21 cellular contexts compared by ENCODE assay signal in the genomic region with DNA sequence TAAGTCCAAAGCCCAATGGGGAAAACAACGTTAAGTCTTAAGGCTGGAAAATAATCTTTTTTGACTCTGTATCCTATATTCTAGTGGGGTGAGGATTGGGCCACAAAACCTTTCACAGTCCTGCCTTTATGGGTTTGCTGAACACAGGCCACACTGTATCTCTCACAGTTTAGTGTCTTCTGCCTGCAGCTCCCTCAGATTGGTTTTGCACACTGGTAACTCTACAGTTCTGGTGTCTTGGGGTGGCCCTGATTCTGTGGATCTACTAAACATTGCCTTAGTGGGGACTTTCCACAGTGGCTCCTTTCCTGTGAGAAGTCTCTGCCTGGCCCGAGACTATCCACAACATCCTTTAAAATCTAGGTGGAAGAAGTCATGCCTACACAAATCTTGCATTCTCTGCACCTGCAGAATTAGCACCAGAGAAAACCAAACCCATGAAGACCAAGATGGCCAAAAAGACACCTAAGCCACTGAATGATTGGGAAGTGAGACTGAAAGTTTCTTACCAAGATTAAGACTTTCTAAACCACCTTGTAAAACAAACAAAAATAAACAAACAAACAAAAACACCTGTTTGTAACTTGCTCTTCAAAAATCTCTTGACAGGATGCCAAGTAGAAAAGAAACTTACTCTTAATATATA.
"Had no signal": no experiment of that assay in that cellular context is flagged by ENCODE, and none has a peak within 500 bp of the region (broad histone marks: within the 10 kb centered on the region; RNA-seq: fewer than 3 reads in every experiment).

No MANE protein-coding gene starts in this region.

- H3K4me3 ChIP-seq: esophagus squamous epithelium, gastroesophageal sphincter, psoas muscle, right lobe of liver, suprapubic skin, thyroid gland, upper lobe of left lung, vagina had no signal

- H3K27me3 ChIP-seq: esophagus squamous epithelium, gastroesophageal sphincter, neutrophil, right lobe of liver, suprapubic skin, thyroid gland, upper lobe of left lung, vagina had no signal

- H3K27ac ChIP-seq: esophagus squamous epithelium, gastroesophageal sphincter, neutrophil, psoas muscle, right lobe of liver, suprapubic skin, thyroid gland, upper lobe of left lung, vagina had no signal

- H3K9me3 ChIP-seq: esophagus squamous epithelium, gastroesophageal sphincter, neutrophil, psoas muscle, right lobe of liver, suprapubic skin, thyroid gland, upper lobe of left lung, vagina had no signal

- ATAC-seq: gastroesophageal sphincter; left lobe of liver; naive thymus-derived CD4-positive, alpha-beta T cell; psoas muscle; right lobe of liver; stimulated activated effector memory CD8-positive, alpha-beta T cell treated with anti-CD3 and anti-CD28 coated beads, Interleukin-12 subunit alpha, Interleukin-12 subunit beta, amount 100 ng/mL, for 72 hours; stimulated activated naive CD8-positive, alpha-beta T cell treated with anti-CD3 and anti-CD28 coated beads, Interleukin-15, Interleukin-2, amounts not matched to agents 100 U/mL and 50 U/mL, for 24 hours had no signal

- H3K4me1 ChIP-seq: esophagus squamous epithelium, gastroesophageal sphincter, psoas muscle, right lobe of liver, suprapubic skin, thyroid gland, upper lobe of left lung, vagina had no signal

- H3K36me3 ChIP-seq: esophagus squamous epithelium, gastroesophageal sphincter, neutrophil, right lobe of liver, suprapubic skin, thyroid gland, upper lobe of left lung, vagina had no signal

- DNase-seq: esophagus squamous epithelium; foreskin fibroblast; glutamatergic neuron; islet precursor cell; mammary epithelial cell; naive thymus-derived CD4-positive, alpha-beta T cell; nephron progenitor cell; psoas muscle; retina; right lobe of liver; stimulated activated CD4-positive, alpha-beta T cell treated with anti-CD3 and anti-CD28 coated beads, Interleukin-4, amount 100 ng/mL, for 1 hour; stimulated activated CD8-positive, alpha-beta memory T cell treated with anti-CD3 and anti-CD28 coated beads, Interleukin-4, amount 100 ng/mL, for 48 hours; stimulated activated naive CD8-positive, alpha-beta T cell treated with anti-CD3 and anti-CD28 coated beads, Interleukin-15, Interleukin-2, amounts not matched to agents 100 U/mL and 50 U/mL, for 24 hours; thyroid gland; upper lobe of left lung had no signal
